In the genomic region with DNA sequence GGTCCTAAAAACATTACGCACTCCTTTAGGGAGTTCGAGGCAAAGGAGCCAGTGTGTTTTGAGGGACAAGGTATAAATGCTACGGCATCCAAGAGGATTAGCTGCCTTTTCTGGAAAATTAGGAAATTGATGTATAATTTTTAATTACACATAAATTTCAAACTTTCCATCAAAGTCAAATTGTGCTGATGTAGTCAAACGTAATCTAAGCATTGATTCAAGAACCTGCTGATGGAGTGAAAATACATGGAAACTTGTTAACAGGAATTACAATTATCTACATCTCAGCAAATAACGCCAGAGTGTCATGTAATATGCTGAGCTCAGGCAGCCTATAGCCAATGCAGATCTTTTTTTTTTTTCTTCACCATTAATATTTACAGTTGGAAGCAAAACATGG, we compare ENCODE assay signal across 1 cellular context.
TF ChIP-seq lines count a peak whose summit lies in the region.

No MANE protein-coding gene starts in this region.

TF ChIP-seq in K562, 482 proteins besides CTCF, POLR2A, EP300 and RAD21 (continued from another document):
- TF ChIP-seq, protein P1, sequence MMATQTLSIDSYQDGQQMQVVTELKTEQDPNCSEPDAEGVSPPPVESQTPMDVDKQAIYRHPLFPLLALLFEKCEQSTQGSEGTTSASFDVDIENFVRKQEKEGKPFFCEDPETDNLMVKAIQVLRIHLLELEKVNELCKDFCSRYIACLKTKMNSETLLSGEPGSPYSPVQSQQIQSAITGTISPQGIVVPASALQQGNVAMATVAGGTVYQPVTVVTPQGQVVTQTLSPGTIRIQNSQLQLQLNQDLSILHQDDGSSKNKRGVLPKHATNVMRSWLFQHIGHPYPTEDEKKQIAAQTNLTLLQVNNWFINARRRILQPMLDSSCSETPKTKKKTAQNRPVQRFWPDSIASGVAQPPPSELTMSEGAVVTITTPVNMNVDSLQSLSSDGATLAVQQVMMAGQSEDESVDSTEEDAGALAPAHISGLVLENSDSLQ (IDR thresholded peaks at IDR 0.05): no peak
- TF ChIP-seq ZNF12 (CRISPR knock-in tag; IDR thresholded peaks at IDR 0.05) (no peak), ZSCAN29 (IDR thresholded peaks at IDR 0.05) (no peak), ZNF143 (CRISPR knock-in tag; IDR thresholded peaks at IDR 0.05) (no peak), POLR2G (IDR thresholded peaks at IDR 0.05; ENCODE audit: low read depth, low read length) (no peak), MAFG (tag; conservative IDR thresholded peaks at IDR 0.05) (peak; percentile 57; the same call in 1 of the 2 replicates), MTF1 (CRISPR knock-in tag; IDR thresholded peaks at IDR 0.05; ENCODE audit: borderline replicate concordance) (no peak), PHF20 (IDR thresholded peaks at IDR 0.05; ENCODE audit: partially characterized antibody) (no peak)
- TF ChIP-seq, protein P2, sequence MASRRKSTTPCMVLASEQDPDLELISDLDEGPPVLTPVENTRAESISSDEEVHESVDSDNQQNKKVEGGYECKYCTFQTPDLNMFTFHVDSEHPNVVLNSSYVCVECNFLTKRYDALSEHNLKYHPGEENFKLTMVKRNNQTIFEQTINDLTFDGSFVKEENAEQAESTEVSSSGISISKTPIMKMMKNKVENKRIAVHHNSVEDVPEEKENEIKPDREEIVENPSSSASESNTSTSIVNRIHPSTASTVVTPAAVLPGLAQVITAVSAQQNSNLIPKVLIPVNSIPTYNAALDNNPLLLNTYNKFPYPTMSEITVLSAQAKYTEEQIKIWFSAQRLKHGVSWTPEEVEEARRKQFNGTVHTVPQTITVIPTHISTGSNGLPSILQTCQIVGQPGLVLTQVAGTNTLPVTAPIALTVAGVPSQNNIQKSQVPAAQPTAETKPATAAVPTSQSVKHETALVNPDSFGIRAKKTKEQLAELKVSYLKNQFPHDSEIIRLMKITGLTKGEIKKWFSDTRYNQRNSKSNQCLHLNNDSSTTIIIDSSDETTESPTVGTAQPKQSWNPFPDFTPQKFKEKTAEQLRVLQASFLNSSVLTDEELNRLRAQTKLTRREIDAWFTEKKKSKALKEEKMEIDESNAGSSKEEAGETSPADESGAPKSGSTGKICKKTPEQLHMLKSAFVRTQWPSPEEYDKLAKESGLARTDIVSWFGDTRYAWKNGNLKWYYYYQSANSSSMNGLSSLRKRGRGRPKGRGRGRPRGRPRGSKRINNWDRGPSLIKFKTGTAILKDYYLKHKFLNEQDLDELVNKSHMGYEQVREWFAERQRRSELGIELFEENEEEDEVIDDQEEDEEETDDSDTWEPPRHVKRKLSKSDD (conservative IDR thresholded peaks at IDR 0.05; ENCODE audit: low read length): no peak
